10 cellular contexts compared by ENCODE assay signal in genomic region chr3:146222204-146223046, GRCh38.
A peak's percentile ranks its signal among the peaks of the same experiment; 100 is the strongest.
DNase-seq lines count a peak whose midpoint lies in the region; ATAC-seq and TF ChIP-seq lines count a peak whose summit lies in the region.
"Had no signal": no experiment of that assay in that cellular context is flagged by ENCODE, and none has a peak within 500 bp of the region (broad histone marks: within the 10 kb centered on the region; RNA-seq: fewer than 3 reads in every experiment).

No MANE protein-coding gene starts in this region.

- H3K4me3 ChIP-seq in brain microvascular endothelial cell (ENCODE audit: low read depth, low read length) (no peak overlapping the region), iPS DF 6.9 (ENCODE audit: low read length) (no peak overlapping the region), coronary artery (no peak overlapping the region)

- TF ChIP-seq CTCF in brain microvascular endothelial cell (IDR thresholded peaks at IDR 0.05; ENCODE audit: low read depth, low read length, missing control alignments) (no peak), coronary artery (IDR thresholded peaks at IDR 0.05) (no peak)

- H3K36me3 ChIP-seq in brain microvascular endothelial cell (replicated peaks) (peaks cover 3% of the 10 kb centered on the region), iPS DF 6.9 (ENCODE audit: control insufficient read depth, insufficient read depth, low read length) (no peaks in the 10 kb centered on the region)

- H3K27me3 ChIP-seq in brain microvascular endothelial cell (replicated peaks) (no peaks in the 10 kb centered on the region), iPS DF 6.9 (ENCODE audit: control insufficient read depth, insufficient read depth, low read length) (no peaks in the 10 kb centered on the region)

- 100% methylated on average over 2 of the region's 9 CpGs for WGBS in iPS DF 6.9 (ENCODE audit: insufficient coverage, insufficient read length)

- H3K9me3 ChIP-seq in iPS DF 6.9 (ENCODE audit: control insufficient read depth, insufficient read depth, low read length), result no peaks in the 10 kb centered on the region

- DNase-seq in HuH-7 (ENCODE audit: low spot score) (peak; percentile 31), brain microvascular endothelial cell (peak; percentile 62), iPS DF 6.9 (ENCODE audit: low read depth, low spot score) (peak; percentile 25), smooth muscle cell of the brain vasculature (ENCODE audit: low read depth, low spot score) (peak; percentile 17), coronary artery (ENCODE audit: low spot score) (no peak)
- DNase-seq: NCI-H1436 treated with DMSO at 0.1 percent for 48 hours, T-cell had no signal

- ATAC-seq in GM21515 (IDR thresholded peaks at IDR 0.05; ENCODE audit: unreplicated experiment) (no peak), GM21717 (IDR thresholded peaks at IDR 0.05; ENCODE audit: unreplicated experiment) (no peak), HG02623 (IDR thresholded peaks at IDR 0.05; ENCODE audit: unreplicated experiment) (no peak)
- ATAC-seq: T-cell had no signal

- H3K27ac ChIP-seq in brain microvascular endothelial cell (peak overlapping the region; percentile 68), iPS DF 6.9 (ENCODE audit: low read length) (no peak overlapping the region), coronary artery (peak overlapping the region in 1 of 2 donors; percentile 46)

- in situ Hi-C loops in brain microvascular endothelial cell (cut with HindIII; ENCODE audit: low pct_ligation_motif_present, low sequenced_read_pairs), result no loop called here

- peaks cover 2% of the 10 kb centered on the region; the same call in 1 of the 2 replicates for H3K4me1 ChIP-seq in iPS DF 6.9 (ENCODE audit: control insufficient read depth, insufficient read depth, low read length)
